Comparison of ENCODE assay signal across 11 cellular contexts in the genomic region with DNA sequence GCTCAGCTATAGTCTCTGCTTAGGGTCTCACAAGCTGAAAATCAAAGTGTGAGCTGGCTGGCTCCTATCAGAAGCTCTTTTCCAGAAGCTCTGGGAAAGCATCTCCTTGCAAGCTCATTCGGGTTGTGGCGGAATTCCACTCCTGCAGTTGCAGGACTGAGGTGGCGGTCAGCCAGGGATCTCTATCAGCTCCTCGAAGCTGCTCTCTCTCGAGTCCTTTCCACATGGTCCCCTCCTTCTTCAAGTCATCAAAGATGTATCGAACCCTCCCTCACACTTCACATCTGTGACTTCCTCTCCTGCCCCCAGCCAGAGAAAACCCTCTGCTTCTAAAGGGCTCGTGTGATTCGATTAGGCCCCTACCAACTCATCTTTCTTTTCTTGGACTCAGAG.
DNase-seq lines count a peak whose midpoint lies in the region; ATAC-seq and TF ChIP-seq lines count a peak whose summit lies in the region.
"Had no signal": no experiment of that assay in that cellular context is flagged by ENCODE, and none has a peak within 500 bp of the region (broad histone marks: within the 10 kb centered on the region; RNA-seq: fewer than 3 reads in every experiment).

No MANE protein-coding gene starts in this region.

- no peak for ATAC-seq in activated CD8-positive, alpha-beta T cell treated with anti-CD3 and anti-CD28 coated beads for 36 hours

- H3K36me3 ChIP-seq in esophagus muscularis mucosa = no peaks in the 10 kb centered on the region
- no peaks in the 10 kb centered on the region for H3K36me3 ChIP-seq in urinary bladder (ENCODE audit: insufficient read depth)

- POLR2A ChIA-PET in activated CD8-positive, alpha-beta T cell treated with anti-CD3 and anti-CD28 coated beads for 36 hours (lab: Charles Lee) = no interaction called here

- peak; percentile 23 for DNase-seq in DMS 273 (lab: John Stamatoyannopoulos, UW; ENCODE audit: unreplicated experiment)
- no peak for DNase-seq in DMS 273 treated with DMSO at 0.1 percent for 48 hours (lab: John Stamatoyannopoulos, UW)
- no peak for DNase-seq in esophagus muscularis mucosa (ENCODE audit: extremely low spot score)
- peak; percentile 58 for DNase-seq in myocyte (ENCODE audit: low read depth)
- DNase-seq in stimulated activated CD4-positive, alpha-beta T cell treated with anti-CD3 and anti-CD28 coated beads, Interleukin-1b, Interleukin-23, amount 100 ng/mL, for 48 hours = no peak
- DNase-seq in activated CD8-positive, alpha-beta T cell treated with anti-CD3 and anti-CD28 coated beads for 36 hours = no peak
- DNase-seq in HuH-7.5 (ENCODE audit: low spot score) = no peak
- DNase-seq: activated CD4-positive, alpha-beta memory T cell treated with anti-CD3 and anti-CD28 coated beads, Interleukin-2, amount 10 ng/mL, durations not matched to agents 7 days and 5 days; stimulated activated naive CD4-positive, alpha-beta T cell had no signal

- TF ChIP-seq EP300 in esophagus muscularis mucosa (IDR thresholded peaks at IDR 0.05) = no peak

- peaks cover 22% of the 10 kb centered on the region for H3K4me1 Mint-ChIP-seq in activated CD8-positive, alpha-beta T cell treated with anti-CD3 and anti-CD28 coated beads for 36 hours (ENCODE audit: low read depth)
- H3K4me1 Mint-ChIP-seq: activated CD4-positive, alpha-beta memory T cell treated with anti-CD3 and anti-CD28 coated beads, Interleukin-2, amount 10 ng/mL, durations not matched to agents 7 days and 5 days had no signal

- H3K27ac ChIP-seq in esophagus muscularis mucosa (replicated peaks in 1 of 4) (peak overlapping the region; percentile 88 to 95 (median 91)), urinary bladder (ENCODE audit: low read depth) (peak overlapping the region; percentile 48)
- H3K27ac ChIP-seq: 22Rv1 had no signal

- no peak for TF ChIP-seq POLR2A in esophagus muscularis mucosa (IDR thresholded peaks at IDR 0.05; ENCODE audit: low read depth)

- no peaks in the 10 kb centered on the region for H3K36me3 Mint-ChIP-seq in activated CD8-positive, alpha-beta T cell treated with anti-CD3 and anti-CD28 coated beads for 36 hours (ENCODE audit: low read depth)

- TF ChIP-seq CTCF in esophagus muscularis mucosa (IDR thresholded peaks at IDR 0.05) = no peak
- TF ChIP-seq CTCF in activated CD8-positive, alpha-beta T cell treated with anti-CD3 and anti-CD28 coated beads for 36 hours (IDR thresholded peaks at IDR 0.05) = no peak

- H3K4me3 ChIP-seq in esophagus muscularis mucosa (no peak overlapping the region), urinary bladder (ENCODE audit: low read depth, low read length) (no peak overlapping the region)

- H3K4me3 Mint-ChIP-seq in activated CD8-positive, alpha-beta T cell treated with anti-CD3 and anti-CD28 coated beads for 36 hours = no peak overlapping the region
- H3K4me3 Mint-ChIP-seq: activated CD4-positive, alpha-beta memory T cell treated with anti-CD3 and anti-CD28 coated beads, Interleukin-2, amount 10 ng/mL, durations not matched to agents 7 days and 5 days had no signal

- H3K27me3 ChIP-seq in esophagus muscularis mucosa = no peaks in the 10 kb centered on the region

- peaks cover 59 to 83% (median 74%) of the 10 kb centered on the region in 4 donors for H3K4me1 ChIP-seq in esophagus muscularis mucosa
- peaks cover 3% of the 10 kb centered on the region for H3K4me1 ChIP-seq in urinary bladder (ENCODE audit: insufficient read depth)

- 49% methylated on average over 8 of the region's 8 CpGs for whole genome bisulfite sequencing in esophagus muscularis mucosa
- WGBS in urinary bladder = 28% methylated on average over 8 of the region's 8 CpGs

- H3K27me3 Mint-ChIP-seq in activated CD8-positive, alpha-beta T cell treated with anti-CD3 and anti-CD28 coated beads for 36 hours = no peaks in the 10 kb centered on the region
- H3K27me3 Mint-ChIP-seq: activated CD4-positive, alpha-beta memory T cell treated with anti-CD3 and anti-CD28 coated beads, Interleukin-2, amount 10 ng/mL, durations not matched to agents 7 days and 5 days had no signal

- no peak overlapping the region for H3K27ac Mint-ChIP-seq in activated CD8-positive, alpha-beta T cell treated with anti-CD3 and anti-CD28 coated beads for 36 hours
- H3K27ac Mint-ChIP-seq: activated CD4-positive, alpha-beta memory T cell treated with anti-CD3 and anti-CD28 coated beads, Interleukin-2, amount 10 ng/mL, durations not matched to agents 7 days and 5 days had no signal

- no peaks in the 10 kb centered on the region for H3K9me3 ChIP-seq in esophagus muscularis mucosa

- intact Hi-C loops in esophagus muscularis mucosa (cut with DNase I) = loop anchor here (5.0 kb wide), 1 partner anchor 143 kb away; the partner anchor contains the start of gene ZFP36L2
- intact Hi-C loops in activated CD8-positive, alpha-beta T cell treated with anti-CD3 and anti-CD28 coated beads for 36 hours (cut with micrococcal nuclease) = no loop called here

- H3K9me3 Mint-ChIP-seq in activated CD8-positive, alpha-beta T cell treated with anti-CD3 and anti-CD28 coated beads for 36 hours = peaks cover under 1% of the 10 kb centered on the region
- H3K9me3 Mint-ChIP-seq: activated CD4-positive, alpha-beta memory T cell treated with anti-CD3 and anti-CD28 coated beads, Interleukin-2, amount 10 ng/mL, durations not matched to agents 7 days and 5 days had no signal

- CTCF ChIA-PET in activated CD8-positive, alpha-beta T cell treated with anti-CD3 and anti-CD28 coated beads for 36 hours (lab: Charles Lee) = no interaction called here

Comparison
In these comparisons a context has a peak if more than half of its experiments do, and no peak if none do; other contexts are left out.
1. DNase-seq: peak in DMS 273 (single experiment) and myocyte (single experiment); none in DMS 273 treated with DMSO at 0.1 percent for 48 hours (single experiment), esophagus muscularis mucosa (single experiment), stimulated activated CD4-positive, alpha-beta T cell treated with anti-CD3 and anti-CD28 coated beads, Interleukin-1b, Interleukin-23, amount 100 ng/mL, for 48 hours (single experiment), activated CD8-positive, alpha-beta T cell treated with anti-CD3 and anti-CD28 coated beads for 36 hours (single experiment) and HuH-7.5 (single experiment).